Comparison of ENCODE assay signal across 30 cellular contexts in genomic region chr10:1120761-1121160, GRCh38.
DNase-seq lines count a peak whose midpoint lies in the region; ATAC-seq, FAIRE-seq and TF ChIP-seq lines count a peak whose summit lies in the region.
"Had no signal": no experiment of that assay in that cellular context is flagged by ENCODE, and none has a peak within 500 bp of the region (broad histone marks: within the 10 kb centered on the region; RNA-seq: fewer than 3 reads in every experiment).

No MANE protein-coding gene starts in this region.

- DNase-seq in astrocyte (ENCODE audit: low read depth), result peak; percentile 31
- peak; percentile 67 for DNase-seq in medulla oblongata (ENCODE audit: extremely low spot score)
- DNase-seq in gastrocnemius medialis, result peak; percentile 12 to 25
- no peak for DNase-seq in Karpas-422
- DNase-seq in NCI-H146 (lab: John Stamatoyannopoulos, UW), result no peak
- DNase-seq: activated CD4-positive, alpha-beta T cell treated with anti-CD3 and anti-CD28 coated beads for 36 hours; activated CD8-positive, alpha-beta memory T cell treated with anti-CD3 and anti-CD28 coated beads, Interleukin-2, amount 10 ng/mL, durations not matched to agents 7 days and 5 days; activated naive CD8-positive, alpha-beta T cell treated with anti-CD3 and anti-CD28 coated beads, Interleukin-2, amount 10 ng/mL, durations not matched to agents 7 days and 5 days; brain microvascular endothelial cell; Caco-2; cortex of kidney; glutamatergic neuron; MV-4-11; naive B cell; NCI-H1930; stimulated activated CD4-positive, alpha-beta T cell treated with anti-CD3 and anti-CD28 coated beads, Interleukin-2, amount 100 ng/mL, for 24 hours; T-helper 1 cell had no signal

- H3K4me3 ChIP-seq in BLaER1 (peak overlapping the region; percentile 19; the same call in 1 of the 2 replicates), astrocyte (ENCODE audit: insufficient read depth, low read depth, low read length) (no peak overlapping the region), gastrocnemius medialis (no peak overlapping the region), Karpas-422 (ENCODE audit: low read length) (no peak overlapping the region)
- H3K4me3 ChIP-seq: SJSA1, suprapubic skin had no signal

- no peaks in the 10 kb centered on the region for H3K4me1 Mint-ChIP-seq in astrocyte (ENCODE audit: low read depth, unreplicated experiment)

- no peaks in the 10 kb centered on the region for H3K9me3 ChIP-seq in BLaER1
- H3K9me3 ChIP-seq in astrocyte (ENCODE audit: insufficient read depth, low read depth, low read length), result no peaks in the 10 kb centered on the region
- H3K9me3 ChIP-seq in gastrocnemius medialis, result no peaks in the 10 kb centered on the region
- H3K9me3 ChIP-seq in Karpas-422 (ENCODE audit: low read length), result no peaks in the 10 kb centered on the region
- H3K9me3 ChIP-seq: Caco-2, SJSA1, suprapubic skin had no signal

- H3K9me3 Mint-ChIP-seq in astrocyte (ENCODE audit: unreplicated experiment), result no peaks in the 10 kb centered on the region
- H3K9me3 Mint-ChIP-seq: activated naive CD8-positive, alpha-beta T cell treated with anti-CD3 and anti-CD28 coated beads, Interleukin-2, amount 10 ng/mL, durations not matched to agents 7 days and 5 days; memory B cell; naive B cell; stimulated activated memory B cell treated with anti-CD40 and anti-IgM and Interleukin-4, amounts not matched to agents 10 μg/mL and 1 μg/mL and 100 μg/mL, for 72 hours had no signal

- no peak for FAIRE-seq in astrocyte (lab: Jason Lieb, UNC)
- FAIRE-seq: endometrium, GM12891, GM19239, small intestine had no signal

- in situ Hi-C loops in gastrocnemius medialis (cut with MboI; ENCODE audit: low sequenced_read_pairs in 4 of 4), result no loop called here

- peaks cover 43% of the 10 kb centered on the region for H3K36me3 Mint-ChIP-seq in astrocyte (ENCODE audit: low read depth, unreplicated experiment)

- no peak overlapping the region for H3K9ac ChIP-seq in BLaER1
- H3K9ac ChIP-seq in astrocyte (ENCODE audit: low read length), result no peak overlapping the region
- no peak overlapping the region for H3K9ac ChIP-seq in Karpas-422 (ENCODE audit: low read length)
- H3K9ac ChIP-seq: KMS-11 had no signal

- H2AFZ ChIP-seq in astrocyte (ENCODE audit: low read depth, low read length) (no peak overlapping the region), Karpas-422 (ENCODE audit: low read length) (no peak overlapping the region)

- no peaks in the 10 kb centered on the region for H3K27me3 Mint-ChIP-seq in astrocyte (ENCODE audit: low read depth, unreplicated experiment)
- H3K27me3 Mint-ChIP-seq: activated CD4-positive, alpha-beta T cell treated with anti-CD3 and anti-CD28 coated beads for 36 hours; activated CD8-positive, alpha-beta memory T cell treated with anti-CD3 and anti-CD28 coated beads, Interleukin-2, amount 10 ng/mL, durations not matched to agents 7 days and 5 days; activated naive CD8-positive, alpha-beta T cell treated with anti-CD3 and anti-CD28 coated beads, Interleukin-2, amount 10 ng/mL, durations not matched to agents 7 days and 5 days; memory B cell; naive B cell; stimulated activated memory B cell treated with anti-CD40 and anti-IgM and Interleukin-4, amounts not matched to agents 10 μg/mL and 1 μg/mL and 100 μg/mL, for 72 hours had no signal

- no peaks in the 10 kb centered on the region for H3K79me2 ChIP-seq in astrocyte (ENCODE audit: insufficient read depth, low read length)
- H3K79me2 ChIP-seq in Karpas-422 (ENCODE audit: low read length), result peaks cover 4% of the 10 kb centered on the region; the same call in 1 of the 2 replicates

- H3K27me3 ChIP-seq in BLaER1, result no peaks in the 10 kb centered on the region
- no peaks in the 10 kb centered on the region for H3K27me3 ChIP-seq in astrocyte (ENCODE audit: insufficient read depth, low read length)
- H3K27me3 ChIP-seq in gastrocnemius medialis, result no peaks in the 10 kb centered on the region
- no peaks in the 10 kb centered on the region for H3K27me3 ChIP-seq in Karpas-422 (ENCODE audit: low read length)
- H3K27me3 ChIP-seq: brain microvascular endothelial cell, SJSA1, suprapubic skin had no signal

- no peak for TF ChIP-seq POLR2A in gastrocnemius medialis (IDR thresholded peaks at IDR 0.05)

- H3K36me3 ChIP-seq in BLaER1, result peaks cover 78% of the 10 kb centered on the region
- H3K36me3 ChIP-seq in astrocyte (ENCODE audit: insufficient read depth, low read length), result peaks cover 14% of the 10 kb centered on the region
- peaks cover 0 to 77% of the 10 kb centered on the region in 2 donors for H3K36me3 ChIP-seq in gastrocnemius medialis
- peaks cover 7% of the 10 kb centered on the region; the same call in 1 of the 2 replicates for H3K36me3 ChIP-seq in Karpas-422 (ENCODE audit: insufficient read depth, low read length)

- ATAC-seq in gastrocnemius medialis, result peak; percentile 57 to 61
- no peak for ATAC-seq in HG03521 (IDR thresholded peaks at IDR 0.05; ENCODE audit: unreplicated experiment)
- no peak for ATAC-seq in HG03097 (IDR thresholded peaks at IDR 0.05; ENCODE audit: low FRiP score, unreplicated experiment)
- ATAC-seq: activated CD4-positive, alpha-beta T cell treated with anti-CD3 and anti-CD28 coated beads for 36 hours; activated CD8-positive, alpha-beta memory T cell treated with anti-CD3 and anti-CD28 coated beads, Interleukin-2, amount 10 ng/mL, durations not matched to agents 7 days and 5 days; HCT116; stimulated activated memory B cell treated with anti-CD40 and anti-IgM and Interleukin-4, amounts not matched to agents 10 μg/mL and 1 μg/mL and 100 μg/mL, for 72 hours had no signal

- H4K20me1 ChIP-seq in BLaER1 (peaks cover 97% of the 10 kb centered on the region), astrocyte (ENCODE audit: insufficient read depth, low read length) (peaks cover 42% of the 10 kb centered on the region), Karpas-422 (ENCODE audit: insufficient read depth, low read depth, low read length) (no peaks in the 10 kb centered on the region; the same call in 1 of the 2 replicates)

- no peaks in the 10 kb centered on the region for H3K9me2 ChIP-seq in Karpas-422 (replicated peaks; ENCODE audit: insufficient read depth, low read length)

- H3K27ac ChIP-seq in BLaER1, result no peak overlapping the region
- H3K27ac ChIP-seq in astrocyte (ENCODE audit: low read depth, low read length), result no peak overlapping the region
- peak overlapping the region in 2 of 4 donors; percentile 27 to 52 for H3K27ac ChIP-seq in gastrocnemius medialis
- H3K27ac ChIP-seq in Karpas-422 (ENCODE audit: low read length), result no peak overlapping the region
- H3K27ac ChIP-seq: brain microvascular endothelial cell, KMS-11, SJSA1, suprapubic skin had no signal

- intact Hi-C loops in gastrocnemius medialis (cut with DNase I; ENCODE audit: low total_unique reads), result no loop called here

- peak overlapping the region; percentile 86 for H3K4me2 ChIP-seq in BLaER1
- no peak overlapping the region for H3K4me2 ChIP-seq in astrocyte (ENCODE audit: low read length)
- no peak overlapping the region for H3K4me2 ChIP-seq in Karpas-422 (ENCODE audit: low read depth, low read length, poor library complexity, severe bottlenecking)
- H3K4me2 ChIP-seq: KMS-11 had no signal

- H3K27ac Mint-ChIP-seq in astrocyte (ENCODE audit: unreplicated experiment), result no peak overlapping the region
- H3K27ac Mint-ChIP-seq: activated CD4-positive, alpha-beta T cell treated with anti-CD3 and anti-CD28 coated beads for 36 hours; activated CD8-positive, alpha-beta memory T cell treated with anti-CD3 and anti-CD28 coated beads, Interleukin-2, amount 10 ng/mL, durations not matched to agents 7 days and 5 days; activated naive CD8-positive, alpha-beta T cell treated with anti-CD3 and anti-CD28 coated beads, Interleukin-2, amount 10 ng/mL, durations not matched to agents 7 days and 5 days; memory B cell; stimulated activated memory B cell treated with anti-CD40 and anti-IgM and Interleukin-4, amounts not matched to agents 10 μg/mL and 1 μg/mL and 100 μg/mL, for 72 hours had no signal

- peaks cover 97% of the 10 kb centered on the region for H3K4me1 ChIP-seq in BLaER1
- no peaks in the 10 kb centered on the region for H3K4me1 ChIP-seq in astrocyte (ENCODE audit: insufficient read depth, low read length)
- H3K4me1 ChIP-seq in gastrocnemius medialis, result peaks cover 0 to 4% of the 10 kb centered on the region in 2 donors
- peaks cover 3% of the 10 kb centered on the region; the same call in 1 of the 2 replicates for H3K4me1 ChIP-seq in Karpas-422 (ENCODE audit: low read length)
- H3K4me1 ChIP-seq: Caco-2, SJSA1, suprapubic skin had no signal

- H3K4me3 Mint-ChIP-seq in astrocyte (ENCODE audit: unreplicated experiment), result no peak overlapping the region
- H3K4me3 Mint-ChIP-seq: activated CD4-positive, alpha-beta T cell treated with anti-CD3 and anti-CD28 coated beads for 36 hours; activated CD8-positive, alpha-beta memory T cell treated with anti-CD3 and anti-CD28 coated beads, Interleukin-2, amount 10 ng/mL, durations not matched to agents 7 days and 5 days; activated naive CD8-positive, alpha-beta T cell treated with anti-CD3 and anti-CD28 coated beads, Interleukin-2, amount 10 ng/mL, durations not matched to agents 7 days and 5 days; memory B cell; naive B cell; stimulated activated memory B cell treated with anti-CD40 and anti-IgM and Interleukin-4, amounts not matched to agents 10 μg/mL and 1 μg/mL and 100 μg/mL, for 72 hours had no signal

- TF ChIP-seq CTCF in astrocyte (IDR thresholded peaks at IDR 0.05; ENCODE audit: insufficient read depth, low read depth, low read length) (no peak), gastrocnemius medialis (IDR thresholded peaks at IDR 0.05 in 4 of 5, conservative IDR thresholded peaks at IDR 0.05 in 1 of 5) (no peak)

Comparison
In these comparisons a context has a peak if more than half of its experiments do, and no peak if none do; other contexts are left out.
1. DNase-seq: peak in astrocyte (single experiment), medulla oblongata (single experiment) and gastrocnemius medialis (2 of 2); none in Karpas-422 (single experiment) and NCI-H146 (single experiment).
2. ATAC-seq: peak in gastrocnemius medialis (2 of 2); none in HG03521 (single experiment) and HG03097 (single experiment).